Comparison of ENCODE assay signal across 1 cellular context in genomic region chr1:9279172-9279840, GRCh38.
TF ChIP-seq lines count a peak whose summit lies in the region.

No MANE protein-coding gene starts in this region.

TF ChIP-seq in WTC11, 78 proteins besides CTCF, POLR2A, EP300 and RAD21 (continued from another document):
- TF ChIP-seq, protein P1, sequence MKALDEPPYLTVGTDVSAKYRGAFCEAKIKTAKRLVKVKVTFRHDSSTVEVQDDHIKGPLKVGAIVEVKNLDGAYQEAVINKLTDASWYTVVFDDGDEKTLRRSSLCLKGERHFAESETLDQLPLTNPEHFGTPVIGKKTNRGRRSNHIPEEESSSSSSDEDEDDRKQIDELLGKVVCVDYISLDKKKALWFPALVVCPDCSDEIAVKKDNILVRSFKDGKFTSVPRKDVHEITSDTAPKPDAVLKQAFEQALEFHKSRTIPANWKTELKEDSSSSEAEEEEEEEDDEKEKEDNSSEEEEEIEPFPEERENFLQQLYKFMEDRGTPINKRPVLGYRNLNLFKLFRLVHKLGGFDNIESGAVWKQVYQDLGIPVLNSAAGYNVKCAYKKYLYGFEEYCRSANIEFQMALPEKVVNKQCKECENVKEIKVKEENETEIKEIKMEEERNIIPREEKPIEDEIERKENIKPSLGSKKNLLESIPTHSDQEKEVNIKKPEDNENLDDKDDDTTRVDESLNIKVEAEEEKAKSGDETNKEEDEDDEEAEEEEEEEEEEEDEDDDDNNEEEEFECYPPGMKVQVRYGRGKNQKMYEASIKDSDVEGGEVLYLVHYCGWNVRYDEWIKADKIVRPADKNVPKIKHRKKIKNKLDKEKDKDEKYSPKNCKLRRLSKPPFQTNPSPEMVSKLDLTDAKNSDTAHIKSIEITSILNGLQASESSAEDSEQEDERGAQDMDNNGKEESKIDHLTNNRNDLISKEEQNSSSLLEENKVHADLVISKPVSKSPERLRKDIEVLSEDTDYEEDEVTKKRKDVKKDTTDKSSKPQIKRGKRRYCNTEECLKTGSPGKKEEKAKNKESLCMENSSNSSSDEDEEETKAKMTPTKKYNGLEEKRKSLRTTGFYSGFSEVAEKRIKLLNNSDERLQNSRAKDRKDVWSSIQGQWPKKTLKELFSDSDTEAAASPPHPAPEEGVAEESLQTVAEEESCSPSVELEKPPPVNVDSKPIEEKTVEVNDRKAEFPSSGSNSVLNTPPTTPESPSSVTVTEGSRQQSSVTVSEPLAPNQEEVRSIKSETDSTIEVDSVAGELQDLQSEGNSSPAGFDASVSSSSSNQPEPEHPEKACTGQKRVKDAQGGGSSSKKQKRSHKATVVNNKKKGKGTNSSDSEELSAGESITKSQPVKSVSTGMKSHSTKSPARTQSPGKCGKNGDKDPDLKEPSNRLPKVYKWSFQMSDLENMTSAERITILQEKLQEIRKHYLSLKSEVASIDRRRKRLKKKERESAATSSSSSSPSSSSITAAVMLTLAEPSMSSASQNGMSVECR (CRISPR knock-in tag; IDR thresholded peaks at IDR 0.05; ENCODE audit: borderline replicate concordance): no peak
